Comparison of ENCODE assay signal across 1 cellular context in the genomic region with DNA sequence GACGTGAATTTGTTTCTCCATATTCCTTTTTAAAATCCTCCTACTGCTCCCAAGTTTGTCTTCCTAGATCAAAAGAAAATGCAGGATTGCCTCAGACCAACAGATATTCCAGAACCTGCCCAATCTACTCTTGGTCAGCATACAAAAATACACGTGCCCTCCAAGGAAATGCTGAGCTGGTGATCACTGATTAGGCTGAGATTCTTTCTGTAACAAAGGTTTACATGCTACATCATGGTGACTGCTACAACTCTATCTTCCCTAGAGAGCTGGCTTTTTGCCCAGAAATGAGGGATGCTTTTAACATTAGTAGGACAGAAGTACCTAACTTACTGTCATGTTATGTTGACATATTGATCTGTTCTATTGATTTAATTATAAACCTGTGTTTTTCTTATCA.
TF ChIP-seq lines count a peak whose summit lies in the region.

No MANE protein-coding gene starts in this region.

TF ChIP-seq in K562, 482 proteins besides CTCF, POLR2A, EP300 and RAD21 (continues in another document):
- TF ChIP-seq HDAC6 (IDR thresholded peaks at IDR 0.05; ENCODE audit: low read depth, low read length) (no peak), BHLHE40 (IDR thresholded peaks at IDR 0.05; ENCODE audit: low read length) (peak; percentile 95), ZNF696 (CRISPR knock-in tag; conservative IDR thresholded peaks at IDR 0.05) (no peak), NCOR1 (IDR thresholded peaks at IDR 0.05) (peak; percentile 52; the same call in 1 of the 2 replicates), DPF2 (IDR thresholded peaks at IDR 0.05) (peak; percentile 74), ZEB2 (IDR thresholded peaks at IDR 0.05) (peak; percentile 38; the same call in 1 of the 2 replicates), GATAD2B (IDR thresholded peaks at IDR 0.05; ENCODE audit: borderline replicate concordance) (0 out of 2 replicates have a peak, but pooled peaks have one; percentile 25), NBN (IDR thresholded peaks at IDR 0.05; ENCODE audit: low read depth) (no peak), POLR2G (IDR thresholded peaks at IDR 0.05; ENCODE audit: low read depth, low read length) (no peak), ZNF324 (CRISPR knock-in tag; IDR thresholded peaks at IDR 0.05) (no peak), C11orf30 (IDR thresholded peaks at IDR 0.05; ENCODE audit: low read depth) (peak; percentile 88), CBFA2T3 (IDR thresholded peaks at IDR 0.05) (peak; percentile 86), ZBED1 (IDR thresholded peaks at IDR 0.05) (no peak), LEF1 (IDR thresholded peaks at IDR 0.05) (peak; percentile 57), TAF7 (tag; IDR thresholded peaks at IDR 0.05) (no peak), BCOR (IDR thresholded peaks at IDR 0.05) (no peak), RBM34 (IDR thresholded peaks at IDR 0.05; ENCODE audit: borderline replicate concordance, insufficient read depth, low read length) (no peak), SMARCA4 (IDR thresholded peaks at IDR 0.05) (peak; percentile 25; the same call in 1 of the 2 replicates), PML (IDR thresholded peaks at IDR 0.05; ENCODE audit: low read length) (peak; percentile 44; the same call in 1 of the 2 replicates), HDAC1 (IDR thresholded peaks at IDR 0.05) (peak in 1 of 2 experiments; percentile 85; a peak in 2 of 4 replicates), SOX6 (IDR thresholded peaks at IDR 0.05) (peak; percentile 98), FOXA3 (CRISPR knock-in tag; conservative IDR thresholded peaks at IDR 0.05 in 1 of 2, IDR thresholded peaks at IDR 0.05 in 1 of 2) (0 out of 4 replicates have a peak, but pooled peaks of 1 of the 2 experiments have one; percentile 9), MTF1 (CRISPR knock-in tag; IDR thresholded peaks at IDR 0.05; ENCODE audit: borderline replicate concordance) (no peak), STAG1 (CRISPR knock-in tag; IDR thresholded peaks at IDR 0.05; ENCODE audit: borderline replicate concordance) (no peak), TRIM24 (IDR thresholded peaks at IDR 0.05) (0 out of 4 replicates have a peak, but pooled peaks of 1 of the 2 experiments have one; percentile 27), HDAC2 (IDR thresholded peaks at IDR 0.05) (peak; percentile 96), ATF7 (IDR thresholded peaks at IDR 0.05) (0 out of 2 replicates have a peak, but pooled peaks have one; percentile 21), MED1 (CRISPR knock-in tag; IDR thresholded peaks at IDR 0.05; ENCODE audit: borderline replicate concordance) (no peak), CBFA2T2 (conservative IDR thresholded peaks at IDR 0.05) (peak; percentile 67), RBM17 (IDR thresholded peaks at IDR 0.05; ENCODE audit: borderline replicate concordance, low read depth, low read length) (no peak), NFIC (IDR thresholded peaks at IDR 0.05) (peak; percentile 94), MYC (IDR thresholded peaks at IDR 0.05; ENCODE audit: low read depth, low read length) (peak; percentile 39; the same call in 1 of the 2 replicates), MYC (CRISPR knock-in tag; IDR thresholded peaks at IDR 0.05; ENCODE audit: borderline replicate concordance, low read depth) (no peak), FOSL1 (tag; conservative IDR thresholded peaks at IDR 0.05) (peak; percentile 33; the same call in 1 of the 2 replicates), DMBX1 (CRISPR knock-in tag; IDR thresholded peaks at IDR 0.05; ENCODE audit: borderline replicate concordance) (no peak), ZNF3 (CRISPR knock-in tag; IDR thresholded peaks at IDR 0.05) (no peak), RNF2 (IDR thresholded peaks at IDR 0.05) (no peak), ILK (tag; IDR thresholded peaks at IDR 0.05; ENCODE audit: borderline replicate concordance, low read depth) (no peak), EP400 (IDR thresholded peaks at IDR 0.05) (0 out of 2 replicates have a peak, but pooled peaks have one; percentile 22), TCF3 (CRISPR knock-in tag; IDR thresholded peaks at IDR 0.05) (peak; percentile 62), DDX20 (tag; IDR thresholded peaks at IDR 0.05; ENCODE audit: low read depth) (no peak), ARID1B (IDR thresholded peaks at IDR 0.05) (peak; percentile 79), KLF16 (IDR thresholded peaks at IDR 0.05) (0 out of 2 replicates have a peak, but pooled peaks have one; percentile 23), STAT5A (IDR thresholded peaks at IDR 0.05; ENCODE audit: borderline replicate concordance, low read length) (peak; percentile 47; the same call in 1 of the 2 replicates), MAFK (IDR thresholded peaks at IDR 0.05; ENCODE audit: low read length) (peak; percentile 79), SIN3A (IDR thresholded peaks at IDR 0.05; ENCODE audit: borderline replicate concordance in 2 of 2, control insufficient read depth in 1 of 2, low read depth in 2 of 2, low read length in 2 of 2) (no peak), PCBP2 (IDR thresholded peaks at IDR 0.05; ENCODE audit: low read depth, low read length, poor library complexity, severe bottlenecking) (no peak), TAL1 (IDR thresholded peaks at IDR 0.05) (peak; percentile 78), MAFG (tag; conservative IDR thresholded peaks at IDR 0.05) (peak; percentile 90), CREB1 (IDR thresholded peaks at IDR 0.05) (no peak), CREB1 (CRISPR knock-in tag; IDR thresholded peaks at IDR 0.05) (no peak), CBX8 (IDR thresholded peaks at IDR 0.05; ENCODE audit: borderline replicate concordance, extremely low read depth, low read depth, low read length, poor library complexity, severe bottlenecking) (no peak), ZNF175 (CRISPR knock-in tag; IDR thresholded peaks at IDR 0.05; ENCODE audit: low read depth) (no peak), IFI16 (CRISPR knock-in tag; IDR thresholded peaks at IDR 0.05) (no peak), POLR2AphosphoS5 (IDR thresholded peaks at IDR 0.05; ENCODE audit: control insufficient read depth, insufficient read depth, low read depth, low read length) (no peak), NFE2 (IDR thresholded peaks at IDR 0.05; ENCODE audit: low read depth) (peak; percentile 79), HDAC3 (IDR thresholded peaks at IDR 0.05; ENCODE audit: borderline replicate concordance, partially characterized antibody) (no peak), ZNF133 (CRISPR knock-in tag; IDR thresholded peaks at IDR 0.05) (no peak), MEIS2 (IDR thresholded peaks at IDR 0.05; ENCODE audit: partially characterized antibody) (peak; percentile 33), ARHGAP35 (IDR thresholded peaks at IDR 0.05; ENCODE audit: partially characterized antibody) (no peak), ZNF316 (IDR thresholded peaks at IDR 0.05) (peak; percentile 91), BRF1 (IDR thresholded peaks at IDR 0.05; ENCODE audit: borderline replicate concordance, extremely low read depth, insufficient read length) (no peak), SAFB (IDR thresholded peaks at IDR 0.05; ENCODE audit: borderline replicate concordance, low read depth, low read length) (no peak), KDM1A (IDR thresholded peaks at IDR 0.05) (peak; percentile 97 to 98), DIDO1 (tag; IDR thresholded peaks at IDR 0.05; ENCODE audit: low read depth) (no peak), KLF10 (CRISPR knock-in tag; IDR thresholded peaks at IDR 0.05) (no peak), JUND (IDR thresholded peaks at IDR 0.05; ENCODE audit: borderline replicate concordance, low read depth, low read length) (0 out of 2 replicates have a peak, but pooled peaks have one; percentile 17), JUND (tag; IDR thresholded peaks at IDR 0.05; ENCODE audit: borderline replicate concordance, low read depth, low read length) (no peak; the same call in 2 of the 3 replicates)
- TF ChIP-seq, protein P1, sequence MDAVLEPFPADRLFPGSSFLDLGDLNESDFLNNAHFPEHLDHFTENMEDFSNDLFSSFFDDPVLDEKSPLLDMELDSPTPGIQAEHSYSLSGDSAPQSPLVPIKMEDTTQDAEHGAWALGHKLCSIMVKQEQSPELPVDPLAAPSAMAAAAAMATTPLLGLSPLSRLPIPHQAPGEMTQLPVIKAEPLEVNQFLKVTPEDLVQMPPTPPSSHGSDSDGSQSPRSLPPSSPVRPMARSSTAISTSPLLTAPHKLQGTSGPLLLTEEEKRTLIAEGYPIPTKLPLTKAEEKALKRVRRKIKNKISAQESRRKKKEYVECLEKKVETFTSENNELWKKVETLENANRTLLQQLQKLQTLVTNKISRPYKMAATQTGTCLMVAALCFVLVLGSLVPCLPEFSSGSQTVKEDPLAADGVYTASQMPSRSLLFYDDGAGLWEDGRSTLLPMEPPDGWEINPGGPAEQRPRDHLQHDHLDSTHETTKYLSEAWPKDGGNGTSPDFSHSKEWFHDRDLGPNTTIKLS (IDR thresholded peaks at IDR 0.05; ENCODE audit: borderline replicate concordance, low read depth) = no peak
- TF ChIP-seq, protein P2, sequence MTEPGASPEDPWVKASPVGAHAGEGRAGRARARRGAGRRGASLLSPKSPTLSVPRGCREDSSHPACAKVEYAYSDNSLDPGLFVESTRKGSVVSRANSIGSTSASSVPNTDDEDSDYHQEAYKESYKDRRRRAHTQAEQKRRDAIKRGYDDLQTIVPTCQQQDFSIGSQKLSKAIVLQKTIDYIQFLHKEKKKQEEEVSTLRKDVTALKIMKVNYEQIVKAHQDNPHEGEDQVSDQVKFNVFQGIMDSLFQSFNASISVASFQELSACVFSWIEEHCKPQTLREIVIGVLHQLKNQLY (CRISPR knock-in tag; conservative IDR thresholded peaks at IDR 0.05) = no peak
- TF ChIP-seq, protein P3, sequence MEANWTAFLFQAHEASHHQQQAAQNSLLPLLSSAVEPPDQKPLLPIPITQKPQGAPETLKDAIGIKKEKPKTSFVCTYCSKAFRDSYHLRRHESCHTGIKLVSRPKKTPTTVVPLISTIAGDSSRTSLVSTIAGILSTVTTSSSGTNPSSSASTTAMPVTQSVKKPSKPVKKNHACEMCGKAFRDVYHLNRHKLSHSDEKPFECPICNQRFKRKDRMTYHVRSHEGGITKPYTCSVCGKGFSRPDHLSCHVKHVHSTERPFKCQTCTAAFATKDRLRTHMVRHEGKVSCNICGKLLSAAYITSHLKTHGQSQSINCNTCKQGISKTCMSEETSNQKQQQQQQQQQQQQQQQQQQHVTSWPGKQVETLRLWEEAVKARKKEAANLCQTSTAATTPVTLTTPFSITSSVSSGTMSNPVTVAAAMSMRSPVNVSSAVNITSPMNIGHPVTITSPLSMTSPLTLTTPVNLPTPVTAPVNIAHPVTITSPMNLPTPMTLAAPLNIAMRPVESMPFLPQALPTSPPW (CRISPR knock-in tag; IDR thresholded peaks at IDR 0.05) = no peak
- TF ChIP-seq, protein P4, sequence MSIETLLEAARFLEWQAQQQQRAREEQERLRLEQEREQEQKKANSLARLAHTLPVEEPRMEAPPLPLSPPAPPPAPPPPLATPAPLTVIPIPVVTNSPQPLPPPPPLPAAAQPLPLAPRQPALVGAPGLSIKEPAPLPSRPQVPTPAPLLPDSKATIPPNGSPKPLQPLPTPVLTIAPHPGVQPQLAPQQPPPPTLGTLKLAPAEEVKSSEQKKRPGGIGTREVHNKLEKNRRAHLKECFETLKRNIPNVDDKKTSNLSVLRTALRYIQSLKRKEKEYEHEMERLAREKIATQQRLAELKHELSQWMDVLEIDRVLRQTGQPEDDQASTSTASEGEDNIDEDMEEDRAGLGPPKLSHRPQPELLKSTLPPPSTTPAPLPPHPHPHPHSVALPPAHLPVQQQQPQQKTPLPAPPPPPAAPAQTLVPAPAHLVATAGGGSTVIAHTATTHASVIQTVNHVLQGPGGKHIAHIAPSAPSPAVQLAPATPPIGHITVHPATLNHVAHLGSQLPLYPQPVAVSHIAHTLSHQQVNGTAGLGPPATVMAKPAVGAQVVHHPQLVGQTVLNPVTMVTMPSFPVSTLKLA (conservative IDR thresholded peaks at IDR 0.05) = peak; percentile 34 to 66; a peak in 3 of 4 replicates
- TF ChIP-seq, protein P5, sequence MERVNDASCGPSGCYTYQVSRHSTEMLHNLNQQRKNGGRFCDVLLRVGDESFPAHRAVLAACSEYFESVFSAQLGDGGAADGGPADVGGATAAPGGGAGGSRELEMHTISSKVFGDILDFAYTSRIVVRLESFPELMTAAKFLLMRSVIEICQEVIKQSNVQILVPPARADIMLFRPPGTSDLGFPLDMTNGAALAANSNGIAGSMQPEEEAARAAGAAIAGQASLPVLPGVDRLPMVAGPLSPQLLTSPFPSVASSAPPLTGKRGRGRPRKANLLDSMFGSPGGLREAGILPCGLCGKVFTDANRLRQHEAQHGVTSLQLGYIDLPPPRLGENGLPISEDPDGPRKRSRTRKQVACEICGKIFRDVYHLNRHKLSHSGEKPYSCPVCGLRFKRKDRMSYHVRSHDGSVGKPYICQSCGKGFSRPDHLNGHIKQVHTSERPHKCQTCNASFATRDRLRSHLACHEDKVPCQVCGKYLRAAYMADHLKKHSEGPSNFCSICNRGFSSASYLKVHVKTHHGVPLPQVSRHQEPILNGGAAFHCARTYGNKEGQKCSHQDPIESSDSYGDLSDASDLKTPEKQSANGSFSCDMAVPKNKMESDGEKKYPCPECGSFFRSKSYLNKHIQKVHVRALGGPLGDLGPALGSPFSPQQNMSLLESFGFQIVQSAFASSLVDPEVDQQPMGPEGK (CRISPR knock-in tag; IDR thresholded peaks at IDR 0.05; ENCODE audit: borderline replicate concordance) = no peak
- TF ChIP-seq, protein P6, sequence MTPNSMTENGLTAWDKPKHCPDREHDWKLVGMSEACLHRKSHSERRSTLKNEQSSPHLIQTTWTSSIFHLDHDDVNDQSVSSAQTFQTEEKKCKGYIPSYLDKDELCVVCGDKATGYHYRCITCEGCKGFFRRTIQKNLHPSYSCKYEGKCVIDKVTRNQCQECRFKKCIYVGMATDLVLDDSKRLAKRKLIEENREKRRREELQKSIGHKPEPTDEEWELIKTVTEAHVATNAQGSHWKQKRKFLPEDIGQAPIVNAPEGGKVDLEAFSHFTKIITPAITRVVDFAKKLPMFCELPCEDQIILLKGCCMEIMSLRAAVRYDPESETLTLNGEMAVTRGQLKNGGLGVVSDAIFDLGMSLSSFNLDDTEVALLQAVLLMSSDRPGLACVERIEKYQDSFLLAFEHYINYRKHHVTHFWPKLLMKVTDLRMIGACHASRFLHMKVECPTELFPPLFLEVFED (CRISPR knock-in tag; conservative IDR thresholded peaks at IDR 0.05) = no peak
